8 cellular contexts compared by ENCODE assay signal in genomic region chr14:59274991-59275391, GRCh38.
DNase-seq lines count a peak whose midpoint lies in the region; ATAC-seq and TF ChIP-seq lines count a peak whose summit lies in the region.

No MANE protein-coding gene starts in this region.

- TSS peak; percentile 41 for BruUV-seq in PC-9 (replicated peaks; lab: Mats Ljungman, UMichigan)

- intact Hi-C loops in PC-9 (cut with micrococcal nuclease; ENCODE audit: unreplicated experiment), result loop anchor here (2.0 to 10.0 kb wide), 4 partner anchors 47 to 207 kb away; partner anchors contain the start of genes JKAMP and L3HYPDH
- intact Hi-C loops in vagina (cut with DNase I), result no loop called here

- H3K36me3 ChIP-seq in PC-9 (ENCODE audit: low read depth) (no peaks in the 10 kb centered on the region), cardiac muscle cell (no peaks in the 10 kb centered on the region), vagina (no peaks in the 10 kb centered on the region)

- H3K4me3 ChIP-seq in PC-9, result no peak overlapping the region
- no peak overlapping the region for H3K4me3 ChIP-seq in cardiac muscle cell
- H3K4me3 ChIP-seq in vagina, result no peak overlapping the region

- peak; percentile 55 for ATAC-seq in HG02943 (IDR thresholded peaks at IDR 0.05; ENCODE audit: low read depth, unreplicated experiment)
- ATAC-seq in HG03565 (IDR thresholded peaks at IDR 0.05; ENCODE audit: unreplicated experiment), result no peak

- DNase-seq in NCI-H2196 (lab: John Stamatoyannopoulos, UW; ENCODE audit: unreplicated experiment) (peak; percentile 25), NCI-H2196 treated with DMSO at 0.1 percent for 48 hours (lab: John Stamatoyannopoulos, UW; ENCODE audit: unreplicated experiment) (no peak), PC-9 (no peak), cardiac muscle cell (ENCODE audit: low read depth in 1 of 2, low spot score in 1 of 2) (no peak), vagina (ENCODE audit: extremely low spot score in 2 of 2) (no peak), NCI-H1694 (lab: John Stamatoyannopoulos, UW) (no peak)

- H3K4me1 ChIP-seq in PC-9 (replicated peaks; ENCODE audit: insufficient read depth) (peaks cover 57% of the 10 kb centered on the region), cardiac muscle cell (ENCODE audit: low read depth) (peaks cover 24% of the 10 kb centered on the region), vagina (peaks cover 20% of the 10 kb centered on the region)

- peaks cover 9% of the 10 kb centered on the region; the same call in 1 of the 2 replicates for H3K79me2 ChIP-seq in PC-9 (ENCODE audit: low read depth)

- peak overlapping the region; percentile 73 for H3K27ac ChIP-seq in PC-9
- peak overlapping the region; percentile 62 for H3K27ac ChIP-seq in cardiac muscle cell
- H3K27ac ChIP-seq in vagina, result peak overlapping the region; percentile 34

- H3K4me2 ChIP-seq in PC-9, result no peak overlapping the region; the same call in 1 of the 2 replicates

- H3K9me3 ChIP-seq in PC-9 (ENCODE audit: insufficient read depth, low read depth), result no peaks in the 10 kb centered on the region
- no peaks in the 10 kb centered on the region for H3K9me3 ChIP-seq in cardiac muscle cell (ENCODE audit: low read depth)
- H3K9me3 ChIP-seq in vagina, result no peaks in the 10 kb centered on the region

- H3K9me2 ChIP-seq in PC-9 (ENCODE audit: insufficient read depth), result no peaks in the 10 kb centered on the region

- peaks cover 28% of the 10 kb centered on the region for H3F3A ChIP-seq in PC-9 (ENCODE audit: insufficient read depth, low read depth)

- H2AFZ ChIP-seq in PC-9, result no peak overlapping the region

- POLR2A ChIA-PET in PC-9 (lab: Charles Lee; ENCODE audit: unreplicated experiment), result interaction anchor here (0.5 kb wide), 1 partner anchor 87 kb away, joined by 3 read pairs; the partner anchor contains the start of gene DAAM1

- H3K27me3 ChIP-seq in PC-9 (ENCODE audit: insufficient read depth, low read depth) (no peaks in the 10 kb centered on the region), cardiac muscle cell (no peaks in the 10 kb centered on the region), vagina (no peaks in the 10 kb centered on the region)

- H4K20me1 ChIP-seq in PC-9 (ENCODE audit: insufficient read depth), result no peaks in the 10 kb centered on the region

- no peak for TF ChIP-seq CTCF in PC-9 (conservative IDR thresholded peaks at IDR 0.05)
- no peak for TF ChIP-seq CTCF in cardiac muscle cell (IDR thresholded peaks at IDR 0.05; ENCODE audit: low read depth, low read length)
- no peak for TF ChIP-seq CTCF in vagina (IDR thresholded peaks at IDR 0.05)

- CTCF ChIA-PET in PC-9 (lab: Charles Lee), result no interaction called here

- TF ChIP-seq POLR2A in vagina (IDR thresholded peaks at IDR 0.05), result no peak
